21 cellular contexts compared by ENCODE assay signal in genomic region chr2:127463155-127463991, GRCh38. TPM values are rescaled to one million over a fixed set of nuclear protein-coding genes. Genes with fewer than 3 reads are reported as not detected.
A peak's percentile ranks its signal among the peaks of the same experiment; 100 is the strongest.
DNase-seq lines count a peak whose midpoint lies in the region; ATAC-seq and TF ChIP-seq lines count a peak whose summit lies in the region.
"Had no signal": no experiment of that assay in that cellular context is flagged by ENCODE, and none has a peak within 500 bp of the region (broad histone marks: within the 10 kb centered on the region; RNA-seq: fewer than 3 reads in every experiment).

No MANE protein-coding gene starts in this region.

- H3K4me1 ChIP-seq in cardiac muscle cell (ENCODE audit: low read depth) (no peaks in the 10 kb centered on the region), heart right ventricle (no peaks in the 10 kb centered on the region), left lung (no peaks in the 10 kb centered on the region)

- ATAC-seq in heart right ventricle = no peak
- peak; percentile 15 for ATAC-seq in left lung
- ATAC-seq in stimulated activated naive B cell treated with anti-CD40 and anti-IgM and Interleukin-4, amounts not matched to agents 10 μg/mL and 1 μg/mL and 100 μg/mL, for 72 hours (replicated peaks) = no peak
- no peak for ATAC-seq in HG03342 (IDR thresholded peaks at IDR 0.05; ENCODE audit: unreplicated experiment)
- no peak for ATAC-seq in HG02571 (IDR thresholded peaks at IDR 0.05; ENCODE audit: unreplicated experiment)
- no peak for ATAC-seq in GM21423 (IDR thresholded peaks at IDR 0.05; ENCODE audit: unreplicated experiment)
- ATAC-seq: activated CD8-positive, alpha-beta memory T cell treated with anti-CD3 and anti-CD28 coated beads, Interleukin-2, amount 10 ng/mL, durations not matched to agents 7 days and 5 days; naive thymus-derived CD4-positive, alpha-beta T cell had no signal

- intact Hi-C loops in heart right ventricle (cut with DNase I) = no loop called here
- intact Hi-C loops in left lung (cut with DNase I) = no loop called here

- H3K27ac ChIP-seq in cardiac muscle cell (peak overlapping the region; percentile 16), heart right ventricle (no peak overlapping the region), left lung (no peak overlapping the region)

- WGBS in heart right ventricle, 2 donors = 78 to 79% methylated on average over 19 of the region's 19 CpGs

- H3K27me3 ChIP-seq in cardiac muscle cell (no peaks in the 10 kb centered on the region), heart right ventricle (no peaks in the 10 kb centered on the region), left lung (no peaks in the 10 kb centered on the region)

- H3K4me1 Mint-ChIP-seq in stimulated activated naive B cell treated with anti-CD40 and anti-IgM and Interleukin-4, amounts not matched to agents 10 μg/mL and 1 μg/mL and 100 μg/mL, for 72 hours = peaks cover under 1 to 4% of the 10 kb centered on the region in 2 donors

- H3K9me3 ChIP-seq in cardiac muscle cell (ENCODE audit: low read depth) (no peaks in the 10 kb centered on the region), heart right ventricle (no peaks in the 10 kb centered on the region), left lung (no peaks in the 10 kb centered on the region)

- TF ChIP-seq CTCF in cardiac muscle cell (IDR thresholded peaks at IDR 0.05; ENCODE audit: low read depth, low read length) = no peak
- TF ChIP-seq CTCF in heart right ventricle (IDR thresholded peaks at IDR 0.05) = no peak
- no peak for TF ChIP-seq CTCF in choroid plexus epithelial cell (conservative IDR thresholded peaks at IDR 0.05; ENCODE audit: low read depth, low read length)
- no peak for TF ChIP-seq CTCF in left lung (IDR thresholded peaks at IDR 0.05)

- H3K36me3 ChIP-seq in cardiac muscle cell = no peaks in the 10 kb centered on the region
- peaks cover 0 to 31% (median 0%) of the 10 kb centered on the region in 9 donors for H3K36me3 ChIP-seq in heart right ventricle
- peaks cover 0 to 24% of the 10 kb centered on the region in 2 donors for H3K36me3 ChIP-seq in left lung

- no peaks in the 10 kb centered on the region for H3K9me3 Mint-ChIP-seq in stimulated activated naive B cell treated with anti-CD40 and anti-IgM and Interleukin-4, amounts not matched to agents 10 μg/mL and 1 μg/mL and 100 μg/mL, for 72 hours
- H3K9me3 Mint-ChIP-seq: brain; CD4-positive, alpha-beta memory T cell; naive thymus-derived CD4-positive, alpha-beta T cell had no signal

- H3K27me3 Mint-ChIP-seq in stimulated activated naive B cell treated with anti-CD40 and anti-IgM and Interleukin-4, amounts not matched to agents 10 μg/mL and 1 μg/mL and 100 μg/mL, for 72 hours = no peaks in the 10 kb centered on the region
- H3K27me3 Mint-ChIP-seq: activated CD8-positive, alpha-beta memory T cell treated with anti-CD3 and anti-CD28 coated beads, Interleukin-2, amount 10 ng/mL, durations not matched to agents 7 days and 5 days; brain; CD4-positive, alpha-beta memory T cell; naive thymus-derived CD4-positive, alpha-beta T cell had no signal

- H3K4me3 ChIP-seq in cardiac muscle cell = no peak overlapping the region
- H3K4me3 ChIP-seq in heart right ventricle = no peak overlapping the region
- no peak overlapping the region for H3K4me3 ChIP-seq in choroid plexus epithelial cell (ENCODE audit: low read depth, low read length)
- no peak overlapping the region for H3K4me3 ChIP-seq in left lung

- peak; percentile 16 to 47 for DNase-seq in cardiac muscle cell (ENCODE audit: low read depth in 1 of 2, low spot score in 1 of 2)
- no peak for DNase-seq in heart right ventricle
- peak; percentile 16 for DNase-seq in choroid plexus epithelial cell (ENCODE audit: low read depth)
- no peak for DNase-seq in left lung
- DNase-seq in stimulated activated naive B cell treated with anti-CD40 and anti-IgM and Interleukin-4, amounts not matched to agents 10 μg/mL and 1 μg/mL and 100 μg/mL, for 72 hours = no peak
- DNase-seq: activated CD4-positive, alpha-beta T cell treated with anti-CD3 and anti-CD28 coated beads for 1 hour; activated CD8-positive, alpha-beta memory T cell treated with anti-CD3 and anti-CD28 coated beads, Interleukin-2, amount 10 ng/mL, durations not matched to agents 7 days and 5 days; activated naive CD4-positive, alpha-beta T cell; CD4-positive, alpha-beta memory T cell; EL; hypothalamus; naive thymus-derived CD4-positive, alpha-beta T cell; NCI-H1436; NCI-H226; SHP77 treated with DMSO at 0.1 percent for 48 hours; T-helper 9 cell had no signal

- no peak overlapping the region for H3K4me3 Mint-ChIP-seq in stimulated activated naive B cell treated with anti-CD40 and anti-IgM and Interleukin-4, amounts not matched to agents 10 μg/mL and 1 μg/mL and 100 μg/mL, for 72 hours
- H3K4me3 Mint-ChIP-seq: activated CD8-positive, alpha-beta memory T cell treated with anti-CD3 and anti-CD28 coated beads, Interleukin-2, amount 10 ng/mL, durations not matched to agents 7 days and 5 days; brain; CD4-positive, alpha-beta memory T cell had no signal

- peaks cover 35 to 53% of the 10 kb centered on the region in 2 donors for H3K36me3 Mint-ChIP-seq in stimulated activated naive B cell treated with anti-CD40 and anti-IgM and Interleukin-4, amounts not matched to agents 10 μg/mL and 1 μg/mL and 100 μg/mL, for 72 hours

- H3K27ac Mint-ChIP-seq in stimulated activated naive B cell treated with anti-CD40 and anti-IgM and Interleukin-4, amounts not matched to agents 10 μg/mL and 1 μg/mL and 100 μg/mL, for 72 hours = peak overlapping the region; percentile 9
- H3K27ac Mint-ChIP-seq: activated CD8-positive, alpha-beta memory T cell treated with anti-CD3 and anti-CD28 coated beads, Interleukin-2, amount 10 ng/mL, durations not matched to agents 7 days and 5 days had no signal

RNA-seq across cellular contexts. Expression of gene PROC, which starts 45.1 kb away (rescaled TPM):
- total RNA-seq in cardiac muscle cell (not detected in 2 replicates), heart right ventricle (not detected), left lung (under 1 TPM in 1 of 2 donors, not detected in 1; 0.50 TPM)
- polyA plus RNA-seq in cardiac muscle cell (not detected in 2 replicates), heart right ventricle (not detected)
- total RNA-seq: CD4-positive, alpha-beta memory T cell; subcutaneous adipose tissue had no signal
- polyA plus RNA-seq: CD4-positive, alpha-beta memory T cell; naive thymus-derived CD4-positive, alpha-beta T cell had no signal

Comparison
In these comparisons a context has a peak if more than half of its experiments do, and no peak if none do; other contexts are left out.
1. DNase-seq: peak in cardiac muscle cell (2 of 2) and choroid plexus epithelial cell (single experiment); none in heart right ventricle (0 of 2), left lung (0 of 2) and stimulated activated naive B cell treated with anti-CD40 and anti-IgM and Interleukin-4, amounts not matched to agents 10 μg/mL and 1 μg/mL and 100 μg/mL, for 72 hours (single experiment).